ENCODE assay signal across 1 cellular context in the genomic region with DNA sequence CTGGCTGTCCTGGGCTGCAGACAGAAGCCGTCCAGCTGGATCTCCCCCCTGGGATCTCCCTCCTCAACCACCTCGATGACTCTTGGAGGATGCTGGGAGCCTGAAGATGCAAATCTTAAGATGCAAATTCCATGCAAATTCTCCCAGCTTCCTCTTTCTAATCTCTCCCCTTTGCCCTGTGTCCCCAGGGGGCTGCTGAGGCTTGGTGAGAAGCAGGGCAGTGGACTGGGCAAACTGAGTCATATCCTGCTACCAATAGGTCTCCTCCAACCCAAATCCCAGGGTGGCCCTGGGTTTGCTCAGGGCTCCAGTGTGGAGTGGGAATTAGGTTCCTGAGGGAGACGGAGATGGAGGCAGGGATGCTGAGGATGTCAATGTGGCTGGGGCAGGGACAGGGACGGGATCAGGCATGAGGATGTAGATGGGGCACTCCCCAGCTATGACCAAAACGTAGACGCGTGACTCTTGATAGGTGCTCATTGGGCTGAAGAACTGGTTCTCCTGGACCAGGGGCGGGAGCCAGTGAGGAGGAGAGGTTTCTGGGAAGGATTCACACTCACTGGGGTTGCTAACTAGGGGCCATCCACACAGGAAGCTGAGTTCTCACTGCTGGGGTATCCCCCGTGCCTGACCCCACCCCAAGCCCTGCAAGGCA.
TF ChIP-seq lines count a peak whose summit lies in the region.

No MANE protein-coding gene starts in this region.

TF ChIP-seq in IMR-90, 13 proteins besides CTCF, POLR2A, EP300 and RAD21 (continued from another document):
- no peak for TF ChIP-seq CHD1 (IDR thresholded peaks at IDR 0.05; ENCODE audit: low read depth, low read length)
- TF ChIP-seq MXI1 (IDR thresholded peaks at IDR 0.05; ENCODE audit: borderline replicate concordance, low read depth, low read length): no peak
- no peak for TF ChIP-seq FOS (IDR thresholded peaks at IDR 0.05; ENCODE audit: low read depth, low read length)
